ENCODE assay signal across 8 cellular contexts in the genomic region with DNA sequence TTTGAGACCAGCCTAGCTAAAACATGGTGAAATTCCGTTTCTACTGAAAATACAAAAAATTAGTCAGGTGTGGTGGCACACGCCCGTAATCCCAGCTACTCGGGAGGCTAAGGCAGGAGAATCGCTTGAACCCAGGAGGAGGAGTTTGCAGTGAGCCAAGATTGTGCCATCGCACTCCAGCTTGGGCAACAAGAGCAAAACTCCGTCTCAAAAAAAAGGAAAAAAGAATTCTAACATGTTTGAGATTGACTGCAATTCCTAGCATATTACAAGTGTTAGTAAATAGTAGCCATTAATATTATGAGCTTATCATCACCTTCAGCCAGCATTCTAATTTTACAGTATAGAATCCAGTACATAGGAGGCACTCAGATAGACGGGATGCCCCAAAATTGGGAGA. TPM values are rescaled to one million over a fixed set of nuclear protein-coding genes. Genes with fewer than 3 reads are reported as not detected.
A peak's percentile ranks its signal among the peaks of the same experiment; 100 is the strongest.
DNase-seq lines count a peak whose midpoint lies in the region; ATAC-seq and TF ChIP-seq lines count a peak whose summit lies in the region.
"Not testable (repeated sequence)": the region's sequence is repeated elsewhere in the genome, so short reads cannot be mapped to it uniquely, and the experiment has no call there.

No MANE protein-coding gene starts in this region.

- not testable (repeated sequence) for TF ChIP-seq RAD21 in HCT116 (IDR thresholded peaks at IDR 0.05; ENCODE audit: low read depth)

- H3K4me1 Mint-ChIP-seq in T-helper 1 cell treated with Interleukin-12 subunit alpha and Interleukin-12 subunit beta and Interleukin-4 antibody, amounts not matched to agents 30 μg/mL and 1 μg/mL, for 36 hours (ENCODE audit: low read depth) = peaks cover 83% of the 10 kb centered on the region
- H3K4me1 Mint-ChIP-seq in naive thymus-derived CD4-positive, alpha-beta T cell = peaks cover 39 to 94% (median 72%) of the 10 kb centered on the region in 7 donors

- POLR2A ChIA-PET in HCT116 (lab: Charles Lee) = interaction anchor here (1.4 to 3.2 kb wide), 6 partner anchors 18 to 110 kb away, joined by 3 to 23 read pairs (median 12); no protein-coding TSS in a partner anchor
- POLR2A ChIA-PET in naive thymus-derived CD4-positive, alpha-beta T cell (lab: Charles Lee) = interaction anchor here (0.6 to 8.9 kb wide), 4 partner anchors 11 to 131 kb away, joined by 3 to 60 read pairs (median 6); partner anchors contain the start of gene AAGAB

- intact Hi-C loops in HCT116 (cut with micrococcal nuclease); naive thymus-derived CD4-positive, alpha-beta T cell (cut with micrococcal nuclease); spleen (cut with DNase I; ENCODE audit: low total_unique reads): not testable (repeated sequence)
- intact Hi-C loops in vagina (cut with DNase I) = loop anchor here (10.0 kb wide), 2 partner anchors 58 to 62 kb away; partner anchors contain the start of gene SMAD3

- not testable (repeated sequence) for H3K9me3 Mint-ChIP-seq in T-helper 1 cell treated with Interleukin-12 subunit alpha and Interleukin-12 subunit beta and Interleukin-4 antibody, amounts not matched to agents 30 μg/mL and 1 μg/mL, for 36 hours; naive thymus-derived CD4-positive, alpha-beta T cell

- H3K9me2 ChIP-seq in HCT116 (ENCODE audit: insufficient read depth) = not testable (repeated sequence)

- H3K27me3 ChIP-seq in BLaER1; HCT116 (ENCODE audit: insufficient read depth, low read length); brain microvascular endothelial cell (replicated peaks); fibroblast of lung (ENCODE audit: control insufficient read depth, insufficient read depth, low read length); naive thymus-derived CD4-positive, alpha-beta T cell (ENCODE audit: control insufficient read depth in 2 of 2, insufficient read depth in 2 of 2, low read length in 2 of 2); spleen (replicated peaks in 1 of 7); vagina: not testable (repeated sequence)

- not testable (repeated sequence) for H2AFZ ChIP-seq in HCT116 (ENCODE audit: low read depth, low read length, poor library complexity, severe bottlenecking); fibroblast of lung (ENCODE audit: low read length)

- not testable (repeated sequence) for H3K4me3 ChIP-seq in BLaER1; HCT116 (replicated peaks in 1 of 2; ENCODE audit: low read depth in 1 of 2, low read length in 2 of 2); brain microvascular endothelial cell (ENCODE audit: low read depth, low read length); fibroblast of lung (replicated peaks in 1 of 4; ENCODE audit: control extremely low read depth in 1 of 4, insufficient read depth in 1 of 4, low read depth in 3 of 4, low read length in 4 of 4); naive thymus-derived CD4-positive, alpha-beta T cell (ENCODE audit: low read length); spleen; vagina

- H4K20me1 ChIP-seq in BLaER1 = peaks cover 85% of the 10 kb centered on the region
- not testable (repeated sequence) for H4K20me1 ChIP-seq in HCT116 (ENCODE audit: insufficient read depth); fibroblast of lung (ENCODE audit: control insufficient read depth, extremely low read depth, insufficient read depth, low read length)

- H3K27ac ChIP-seq in BLaER1; naive thymus-derived CD4-positive, alpha-beta T cell (ENCODE audit: low read depth, low read length): not testable (repeated sequence)
- peak overlapping the region; percentile 72 for H3K27ac ChIP-seq in HCT116 (ENCODE audit: low read depth, low read length)
- peak overlapping the region; percentile 100 for H3K27ac ChIP-seq in brain microvascular endothelial cell
- H3K27ac ChIP-seq in fibroblast of lung (ENCODE audit: insufficient read depth, low read length) = peak overlapping the region; percentile 97
- H3K27ac ChIP-seq in spleen = peak overlapping the region in 4 of 8 donors; percentile 45 to 91 (median 76)
- peak overlapping the region; percentile 87 for H3K27ac ChIP-seq in vagina

- BruUV-seq in HCT116 (replicated peaks; lab: Mats Ljungman, UMichigan) = not testable (repeated sequence)

- H3K4me3 Mint-ChIP-seq in T-helper 1 cell treated with Interleukin-12 subunit alpha and Interleukin-12 subunit beta and Interleukin-4 antibody, amounts not matched to agents 30 μg/mL and 1 μg/mL, for 36 hours; naive thymus-derived CD4-positive, alpha-beta T cell: not testable (repeated sequence)

- H3K27me3 Mint-ChIP-seq in T-helper 1 cell treated with Interleukin-12 subunit alpha and Interleukin-12 subunit beta and Interleukin-4 antibody, amounts not matched to agents 30 μg/mL and 1 μg/mL, for 36 hours (ENCODE audit: low read depth); naive thymus-derived CD4-positive, alpha-beta T cell: not testable (repeated sequence)

- peak overlapping the region; percentile 92; the same call in 1 of the 2 replicates for H3K4me2 ChIP-seq in BLaER1
- peak overlapping the region; percentile 77 for H3K4me2 ChIP-seq in HCT116 (ENCODE audit: low read length)
- not testable (repeated sequence) for H3K4me2 ChIP-seq in fibroblast of lung (ENCODE audit: extremely low read depth, insufficient read depth, low read length)

- RAD21 ChIA-PET in HCT116 (lab: Charles Lee; ENCODE audit: low non-redundant PET in 1 of 2, low total read pairs in 2 of 2, uncharacterized antibody in 2 of 2, unreplicated experiment in 2 of 2) = interaction anchor here (1.0 to 1.5 kb wide), 2 partner anchors 54 to 58 kb away, joined by 3 read pairs; partner anchors contain the start of gene SMAD3 (in 1 of the 2)

- H3K36me3 ChIP-seq in BLaER1 (peaks cover 11% of the 10 kb centered on the region; the same call in 1 of the 2 replicates), brain microvascular endothelial cell (replicated peaks) (peaks cover 31% of the 10 kb centered on the region), fibroblast of lung (ENCODE audit: control insufficient read depth, insufficient read depth, low read length) (peaks cover 14% of the 10 kb centered on the region)
- H3K36me3 ChIP-seq in HCT116 (ENCODE audit: control insufficient read depth in 1 of 2, insufficient read depth in 2 of 2, low read length in 2 of 2); naive thymus-derived CD4-positive, alpha-beta T cell (ENCODE audit: control insufficient read depth in 2 of 3, insufficient read depth in 3 of 3, low read length in 3 of 3); spleen; vagina: not testable (repeated sequence)

- TF ChIP-seq CTCF in HCT116 (IDR thresholded peaks at IDR 0.05 in 2 of 3, conservative IDR thresholded peaks at IDR 0.05 in 1 of 3; ENCODE audit: borderline replicate concordance in 1 of 3, insufficient read depth in 1 of 3, low read depth in 2 of 3, low read length in 2 of 3); brain microvascular endothelial cell (IDR thresholded peaks at IDR 0.05; ENCODE audit: low read depth, low read length, missing control alignments); fibroblast of lung (conservative IDR thresholded peaks at IDR 0.05 in 1 of 2, IDR thresholded peaks at IDR 0.05 in 1 of 2; ENCODE audit: low read depth in 1 of 2, low read length in 2 of 2); spleen (IDR thresholded peaks at IDR 0.05 in 8 of 11, conservative IDR thresholded peaks at IDR 0.05 in 3 of 11); vagina (IDR thresholded peaks at IDR 0.05): not testable (repeated sequence)

- WGBS in spleen, 5 donors = 81 to 94% (median 90%) methylated on average over 8 of the region's 8 CpGs

- TF ChIP-seq POLR2A in HCT116 (IDR thresholded peaks at IDR 0.05; ENCODE audit: borderline replicate concordance, extremely low read depth, insufficient read depth, insufficient read length); spleen (IDR thresholded peaks at IDR 0.05); vagina (IDR thresholded peaks at IDR 0.05): not testable (repeated sequence)

- H3K4me1 ChIP-seq in BLaER1 = peaks cover 100% of the 10 kb centered on the region
- H3K4me1 ChIP-seq in HCT116 (ENCODE audit: control insufficient read depth in 1 of 2, insufficient read depth in 2 of 2, low read length in 2 of 2) = peaks cover 91 to 100% of the 10 kb centered on the region in 2 experiments
- peaks cover 68% of the 10 kb centered on the region for H3K4me1 ChIP-seq in fibroblast of lung (ENCODE audit: control insufficient read depth, extremely low read depth, insufficient read depth, low read length)
- peaks cover 38 to 44% of the 10 kb centered on the region in 2 donors for H3K4me1 ChIP-seq in naive thymus-derived CD4-positive, alpha-beta T cell (ENCODE audit: control insufficient read depth in 2 of 2, insufficient read depth in 2 of 2, low read length in 2 of 2)
- peaks cover 41 to 100% (median 82%) of the 10 kb centered on the region in 6 donors for H3K4me1 ChIP-seq in spleen
- peaks cover 95% of the 10 kb centered on the region for H3K4me1 ChIP-seq in vagina

- H3K79me2 ChIP-seq in HCT116 (ENCODE audit: insufficient read depth, low read length) = peaks cover 99% of the 10 kb centered on the region
- H3K79me2 ChIP-seq in fibroblast of lung (ENCODE audit: control insufficient read depth, insufficient read depth, low read length) = peaks cover 83% of the 10 kb centered on the region

- H3K36me3 Mint-ChIP-seq in T-helper 1 cell treated with Interleukin-12 subunit alpha and Interleukin-12 subunit beta and Interleukin-4 antibody, amounts not matched to agents 30 μg/mL and 1 μg/mL, for 36 hours (ENCODE audit: low read depth) = peaks cover 44% of the 10 kb centered on the region
- H3K36me3 Mint-ChIP-seq in naive thymus-derived CD4-positive, alpha-beta T cell = peaks cover 0 to 37% (median 3%) of the 10 kb centered on the region in 5 donors

- not testable (repeated sequence) for DNase-seq in HCT116 (ENCODE audit: low read depth, low spot score); brain microvascular endothelial cell; fibroblast of lung (ENCODE audit: low read depth in 2 of 2); naive thymus-derived CD4-positive, alpha-beta T cell; vagina (ENCODE audit: extremely low spot score in 2 of 2)
- peak; percentile 17 for DNase-seq in spleen

- not testable (repeated sequence) for ATAC-seq in HCT116; naive thymus-derived CD4-positive, alpha-beta T cell

- in situ Hi-C loops in brain microvascular endothelial cell (cut with HindIII; ENCODE audit: low pct_ligation_motif_present, low sequenced_read_pairs) = not testable (repeated sequence)

- CTCF ChIA-PET in HCT116 (lab: Charles Lee) = interaction anchor here (0.9 kb wide), 1 partner anchor 175 kb away, joined by 3 read pairs; no protein-coding TSS in a partner anchor
- CTCF ChIA-PET in naive thymus-derived CD4-positive, alpha-beta T cell (lab: Charles Lee) = interaction anchor here (0.7 to 1.3 kb wide), 3 partner anchors 8 to 182 kb away, joined by 3 read pairs; no protein-coding TSS in a partner anchor

- not testable (repeated sequence) for H3K9me3 ChIP-seq in BLaER1; HCT116 (ENCODE audit: control insufficient read depth in 1 of 2, insufficient read depth in 1 of 2, low read depth in 1 of 2, low read length in 2 of 2); fibroblast of lung (ENCODE audit: control insufficient read depth, insufficient read depth, low read depth, low read length); naive thymus-derived CD4-positive, alpha-beta T cell (ENCODE audit: control insufficient read depth in 2 of 3, low read length in 3 of 3); spleen; vagina

- H3K9ac ChIP-seq in BLaER1; fibroblast of lung (ENCODE audit: insufficient read depth, low read length): not testable (repeated sequence)
- peak overlapping the region; percentile 70 for H3K9ac ChIP-seq in HCT116 (ENCODE audit: low read length)

- peak overlapping the region; percentile 34 for H3K27ac Mint-ChIP-seq in T-helper 1 cell treated with Interleukin-12 subunit alpha and Interleukin-12 subunit beta and Interleukin-4 antibody, amounts not matched to agents 30 μg/mL and 1 μg/mL, for 36 hours
- H3K27ac Mint-ChIP-seq in naive thymus-derived CD4-positive, alpha-beta T cell = peak overlapping the region in 6 of 9 donors; percentile 64 to 97 (median 91)

RNA-seq across cellular contexts. Expression of gene SMAD3, which starts 57.9 kb away (rescaled TPM):
- 89.2 TPM for total RNA-seq in HCT116 (2021; ENCODE audit: unreplicated experiment)
- polyA plus RNA-seq in HCT116 (2012) = 54.4 and 57.6 TPM in 2 replicates
- 48.8 and 69.9 TPM in 2 replicates for total RNA-seq in fibroblast of lung
- 173 and 210 TPM in 2 replicates for polyA plus RNA-seq in fibroblast of lung
- 201 and 211 TPM in 2 replicates for polyA plus RNA-seq in fibroblast of lung (2012)
- 738 and 1,027 TPM in 2 replicates for polyA minus RNA-seq in fibroblast of lung (ENCODE audit: low replicate concordance)
- 100 to 1,000 TPM in 3 of 5 experiments, 10 to 100 TPM in 2; 27.4 to 142 (median 113) TPM for total RNA-seq in naive thymus-derived CD4-positive, alpha-beta T cell
- polyA plus RNA-seq in naive thymus-derived CD4-positive, alpha-beta T cell = 10 to 100 TPM in 1 of 2 donors, 1 to 10 TPM in 1; 4.0 to 11.5 TPM
- 10 to 100 TPM; 27.3 to 78.4 (median 47.5) TPM for total RNA-seq in spleen
- polyA plus RNA-seq in spleen = 1 to 10 TPM; 8.3 to 8.9 (median 8.6) TPM
- total RNA-seq in vagina = 53.5 TPM
